8 cellular contexts compared by ENCODE assay signal in genomic region chr16:69186642-69187386, GRCh38.
A peak's percentile ranks its signal among the peaks of the same experiment; 100 is the strongest.
DNase-seq lines count a peak whose midpoint lies in the region; ATAC-seq, FAIRE-seq and TF ChIP-seq lines count a peak whose summit lies in the region.

TSS of gene SNTB2 (plus strand) at chr16:69187164. CDS start at chr16:69187167, 3 bp downstream.

- no peaks in the 10 kb centered on the region for H3K36me3 ChIP-seq in HUES48 (ENCODE audit: control insufficient read depth, insufficient read depth, low read length)
- no peaks in the 10 kb centered on the region for H3K36me3 ChIP-seq in mucosa of rectum (ENCODE audit: control insufficient read depth in 2 of 2, insufficient read depth in 2 of 2, low read length in 2 of 2)

- peak; percentile 87 for ATAC-seq in GM21381 (IDR thresholded peaks at IDR 0.05; ENCODE audit: unreplicated experiment)

- no peaks in the 10 kb centered on the region for H3K27me3 Mint-ChIP-seq in activated T-cell treated with anti-CD3 and anti-CD28 coated beads, Interleukin-2, amount 50 U/mL, for 24 hours

- no peaks in the 10 kb centered on the region for H3K27me3 ChIP-seq in HUES48 (ENCODE audit: control insufficient read depth, insufficient read depth, low read length)
- no peaks in the 10 kb centered on the region for H3K27me3 ChIP-seq in mucosa of rectum (ENCODE audit: control insufficient read depth in 2 of 2, insufficient read depth in 2 of 2, low read length in 2 of 2)

- H3K36me3 Mint-ChIP-seq in activated T-cell treated with anti-CD3 and anti-CD28 coated beads, Interleukin-2, amount 50 U/mL, for 24 hours (ENCODE audit: low read depth) = peaks cover 26% of the 10 kb centered on the region

- H3K4me3 ChIP-seq in HUES48 (ENCODE audit: low read depth, low read length) (peak within 1 kb of the TSS; percentile 85), mucosa of rectum (ENCODE audit: low read length in 2 of 2) (peak within 1 kb of the TSS; percentile 68 to 86)

- H3K4me1 ChIP-seq in HUES48 (ENCODE audit: control insufficient read depth, insufficient read depth, low read length) (peaks cover 15% of the 10 kb centered on the region), mucosa of rectum (ENCODE audit: control insufficient read depth in 2 of 2, insufficient read depth in 2 of 2, low read length in 2 of 2) (peaks cover 15 to 24% of the 10 kb centered on the region in 2 donors)

- H3K4me3 Mint-ChIP-seq in activated T-cell treated with anti-CD3 and anti-CD28 coated beads, Interleukin-2, amount 50 U/mL, for 24 hours = peak within 1 kb of the TSS; percentile 85

- FAIRE-seq in D721Med (lab: Jason Lieb, UNC) = no peak

- no peaks in the 10 kb centered on the region for H3K9me3 Mint-ChIP-seq in activated T-cell treated with anti-CD3 and anti-CD28 coated beads, Interleukin-2, amount 50 U/mL, for 24 hours

- H3K27ac Mint-ChIP-seq in activated T-cell treated with anti-CD3 and anti-CD28 coated beads, Interleukin-2, amount 50 U/mL, for 24 hours = peak within 1 kb of the TSS; percentile 97

- TF ChIP-seq CTCF in D721Med (IDR thresholded peaks at IDR 0.05; ENCODE audit: insufficient read depth, missing control alignments) = no peak

- H3K27ac ChIP-seq in HUES48 (ENCODE audit: low read depth, low read length) (peak within 1 kb of the TSS; percentile 86), mucosa of rectum (ENCODE audit: low read depth in 2 of 2, low read length in 2 of 2) (peak within 1 kb of the TSS; percentile 92 to 94)

- DNase-seq in D721Med (ENCODE audit: insufficient read length, low spot score) (peak; percentile 60), OCI-M1 (lab: John Stamatoyannopoulos, UW) (peak; percentile 92), erythroblast (lab: John Stamatoyannopoulos, UW) (peak; percentile 83 to 86)
- peak; percentile 88 for DNase-seq in activated T-cell treated with anti-CD3 and anti-CD28 coated beads, Interleukin-2, amount 50 U/mL, for 24 hours
- DNase-seq in stimulated activated CD8-positive, alpha-beta memory T cell treated with anti-CD3 and anti-CD28 coated beads, Interleukin-7, amount 100 ng/mL, for 1 hour (ENCODE audit: low read depth in 2 of 2) = peak; percentile 63 to 64

- peaks cover 66% of the 10 kb centered on the region for H3K4me1 Mint-ChIP-seq in activated T-cell treated with anti-CD3 and anti-CD28 coated beads, Interleukin-2, amount 50 U/mL, for 24 hours (ENCODE audit: low read depth)

- H3K9me3 ChIP-seq in HUES48 (ENCODE audit: control insufficient read depth, insufficient read depth, low read length) (no peaks in the 10 kb centered on the region), mucosa of rectum (ENCODE audit: control insufficient read depth in 2 of 2, low read length in 2 of 2) (no peaks in the 10 kb centered on the region)

- TF ChIP-seq POLR2A in erythroblast (IDR thresholded peaks at IDR 0.05; ENCODE audit: low read length) = peak; percentile 46

- H3K9ac ChIP-seq in HUES48 (ENCODE audit: low read depth, low read length) = peak within 1 kb of the TSS; percentile 91
- peak within 1 kb of the TSS; percentile 83 to 84 for H3K9ac ChIP-seq in mucosa of rectum (ENCODE audit: low read depth in 1 of 2, low read length in 2 of 2)

Comparison
In these comparisons a context has a peak if more than half of its experiments do, and no peak if none do; other contexts are left out.
1. Peak in every context shown above with its lines: DNase-seq, ATAC-seq, H3K4me3 ChIP-seq and H3K27ac ChIP-seq.